9 cellular contexts compared by ENCODE assay signal in genomic region chr12:11718768-11719253, GRCh38.
DNase-seq lines count a peak whose midpoint lies in the region; ATAC-seq and TF ChIP-seq lines count a peak whose summit lies in the region.
"Had no signal": no experiment of that assay in that cellular context is flagged by ENCODE, and none has a peak within 500 bp of the region (broad histone marks: within the 10 kb centered on the region; RNA-seq: fewer than 3 reads in every experiment).

No MANE protein-coding gene starts in this region.

- H3K9me3 ChIP-seq in BLaER1 treated with 17β-estradiol and CSF1 and Interleukin-3, amounts not matched to agents 10 nM and 100 nM (replicated peaks in 1 of 11): peaks cover 0 to 26% (median 8%) of the 10 kb centered on the region in 11 experiments; a peak in 11 of 22 replicates
- H3K9me3 ChIP-seq in MG63 (no peaks in the 10 kb centered on the region), endodermal cell (ENCODE audit: control insufficient read depth, low read length) (no peaks in the 10 kb centered on the region), mucosa of descending colon (no peaks in the 10 kb centered on the region)

- H3K36me3 Mint-ChIP-seq in endodermal cell (ENCODE audit: low read depth): peaks cover 2% of the 10 kb centered on the region
- peaks cover 13% of the 10 kb centered on the region for H3K36me3 Mint-ChIP-seq in nephron (ENCODE audit: low read depth)

- no peak for ATAC-seq in mucosa of descending colon

- H3K27ac Mint-ChIP-seq in endodermal cell: no peak overlapping the region
- peak overlapping the region; percentile 4 to 76 (median 23) for H3K27ac Mint-ChIP-seq in nephron

- 67 to 77% methylated on average over 6 of the region's 6 CpGs for WGBS in endodermal cell (ENCODE audit: insufficient coverage in 1 of 2, insufficient read length in 1 of 2), 2 experiments

- peaks cover 5% of the 10 kb centered on the region for H3K9me3 Mint-ChIP-seq in endodermal cell
- H3K9me3 Mint-ChIP-seq in nephron: no peaks in the 10 kb centered on the region

- peaks cover 19 to 100% (median 63%) of the 10 kb centered on the region in 10 experiments for H3K4me1 ChIP-seq in BLaER1 treated with 17β-estradiol and CSF1 and Interleukin-3, amounts not matched to agents 10 nM and 100 nM
- peaks cover 46% of the 10 kb centered on the region for H3K4me1 ChIP-seq in endodermal cell (ENCODE audit: control insufficient read depth, insufficient read depth, low read length)
- peaks cover 13% of the 10 kb centered on the region for H3K4me1 ChIP-seq in mucosa of descending colon (ENCODE audit: low read depth)

- DNase-seq in MG63: peak; percentile 85
- no peak for DNase-seq in endodermal cell
- DNase-seq in AML-193 (lab: John Stamatoyannopoulos, UW): no peak
- no peak for DNase-seq in mucosa of descending colon
- DNase-seq in cerebellar nuclear complex (lab: John Stamatoyannopoulos, UW): no peak
- DNase-seq in putamen (ENCODE audit: low spot score): no peak
- DNase-seq: GDM1 had no signal

- H3K4me3 Mint-ChIP-seq in endodermal cell (no peak overlapping the region), nephron (no peak overlapping the region)

- H3K4me2 ChIP-seq in BLaER1 treated with 17β-estradiol and CSF1 and Interleukin-3, amounts not matched to agents 10 nM and 100 nM: peak overlapping the region; percentile 37 to 79 (median 68)

- peaks cover 6% of the 10 kb centered on the region for H3K27me3 Mint-ChIP-seq in endodermal cell (ENCODE audit: insufficient read depth)
- no peaks in the 10 kb centered on the region for H3K27me3 Mint-ChIP-seq in nephron (ENCODE audit: low read depth)

- no peaks in the 10 kb centered on the region for H3K27me3 ChIP-seq in BLaER1 treated with 17β-estradiol and CSF1 and Interleukin-3, amounts not matched to agents 10 nM and 100 nM
- H3K27me3 ChIP-seq in MG63: no peaks in the 10 kb centered on the region
- no peaks in the 10 kb centered on the region for H3K27me3 ChIP-seq in endodermal cell (ENCODE audit: control insufficient read depth, insufficient read depth, low read length, poor library complexity, severe bottlenecking)

- TF ChIP-seq CTCF in endodermal cell (conservative IDR thresholded peaks at IDR 0.05) (no peak), nephron (IDR thresholded peaks at IDR 0.05; ENCODE audit: unreplicated experiment in 3 of 3) (no peak), mucosa of descending colon (IDR thresholded peaks at IDR 0.05) (no peak)

- H3K9ac ChIP-seq in BLaER1 treated with 17β-estradiol and CSF1 and Interleukin-3, amounts not matched to agents 10 nM and 100 nM: peak overlapping the region in 7 of 11 experiments; percentile 8 to 46 (median 41); a peak in 9 of 22 replicates
- H3K9ac ChIP-seq in endodermal cell (ENCODE audit: extremely low read depth, low read length, poor library complexity, severe bottlenecking): no peak overlapping the region

- peaks cover 3 to 90% (median 46%) of the 10 kb centered on the region in 11 experiments; a peak in 17 of 22 replicates for H4K20me1 ChIP-seq in BLaER1 treated with 17β-estradiol and CSF1 and Interleukin-3, amounts not matched to agents 10 nM and 100 nM

- H3K36me3 ChIP-seq in BLaER1 treated with 17β-estradiol and CSF1 and Interleukin-3, amounts not matched to agents 10 nM and 100 nM: peaks cover 32 to 95% (median 65%) of the 10 kb centered on the region in 11 experiments
- no peaks in the 10 kb centered on the region for H3K36me3 ChIP-seq in MG63
- H3K36me3 ChIP-seq in endodermal cell (ENCODE audit: control insufficient read depth, insufficient read depth, low read length): no peaks in the 10 kb centered on the region
- H3K36me3 ChIP-seq in mucosa of descending colon (ENCODE audit: low read depth): no peaks in the 10 kb centered on the region

- intact Hi-C loops in mucosa of descending colon (cut with DNase I, micrococcal nuclease): no loop called here

- H3K4me3 ChIP-seq in BLaER1 treated with 17β-estradiol and CSF1 and Interleukin-3, amounts not matched to agents 10 nM and 100 nM: no peak overlapping the region
- H3K4me3 ChIP-seq in MG63 (no peak overlapping the region), endodermal cell (ENCODE audit: low read length) (no peak overlapping the region), mucosa of descending colon (no peak overlapping the region)

- H3K4me1 Mint-ChIP-seq in endodermal cell: peaks cover 91% of the 10 kb centered on the region
- peaks cover 41% of the 10 kb centered on the region for H3K4me1 Mint-ChIP-seq in nephron

- peak overlapping the region; percentile 10 to 72 (median 53); a peak in 19 of 22 replicates for H3K27ac ChIP-seq in BLaER1 treated with 17β-estradiol and CSF1 and Interleukin-3, amounts not matched to agents 10 nM and 100 nM
- H3K27ac ChIP-seq in endodermal cell (ENCODE audit: low read depth, low read length): peak overlapping the region; percentile 25
